ENCODE assay signal across 2 cellular contexts in the genomic region with DNA sequence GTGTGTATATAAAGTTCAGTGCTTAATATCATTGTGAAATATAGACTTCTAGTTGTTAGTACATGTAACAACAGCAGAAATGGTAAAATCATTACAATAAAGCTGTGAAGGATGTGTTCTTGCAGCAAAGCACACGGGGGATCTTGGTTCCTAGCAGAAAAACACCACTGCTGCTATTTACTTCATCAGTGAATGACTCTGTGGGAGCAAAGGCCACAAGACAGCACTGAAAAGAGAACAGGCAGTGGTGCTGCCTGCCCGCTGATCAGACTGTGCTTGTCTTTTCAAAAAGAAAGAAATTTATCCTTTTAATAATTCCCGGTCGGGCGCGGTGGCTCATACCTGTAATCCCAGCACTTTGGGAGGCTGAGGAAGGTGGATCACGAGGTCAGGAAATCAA.
TF ChIP-seq lines count a peak whose summit lies in the region.

No MANE protein-coding gene starts in this region.

TF ChIP-seq in GM23338, 12 proteins besides CTCF, POLR2A, EP300 and RAD21 (continued from another document):
- TF ChIP-seq, protein P1, sequence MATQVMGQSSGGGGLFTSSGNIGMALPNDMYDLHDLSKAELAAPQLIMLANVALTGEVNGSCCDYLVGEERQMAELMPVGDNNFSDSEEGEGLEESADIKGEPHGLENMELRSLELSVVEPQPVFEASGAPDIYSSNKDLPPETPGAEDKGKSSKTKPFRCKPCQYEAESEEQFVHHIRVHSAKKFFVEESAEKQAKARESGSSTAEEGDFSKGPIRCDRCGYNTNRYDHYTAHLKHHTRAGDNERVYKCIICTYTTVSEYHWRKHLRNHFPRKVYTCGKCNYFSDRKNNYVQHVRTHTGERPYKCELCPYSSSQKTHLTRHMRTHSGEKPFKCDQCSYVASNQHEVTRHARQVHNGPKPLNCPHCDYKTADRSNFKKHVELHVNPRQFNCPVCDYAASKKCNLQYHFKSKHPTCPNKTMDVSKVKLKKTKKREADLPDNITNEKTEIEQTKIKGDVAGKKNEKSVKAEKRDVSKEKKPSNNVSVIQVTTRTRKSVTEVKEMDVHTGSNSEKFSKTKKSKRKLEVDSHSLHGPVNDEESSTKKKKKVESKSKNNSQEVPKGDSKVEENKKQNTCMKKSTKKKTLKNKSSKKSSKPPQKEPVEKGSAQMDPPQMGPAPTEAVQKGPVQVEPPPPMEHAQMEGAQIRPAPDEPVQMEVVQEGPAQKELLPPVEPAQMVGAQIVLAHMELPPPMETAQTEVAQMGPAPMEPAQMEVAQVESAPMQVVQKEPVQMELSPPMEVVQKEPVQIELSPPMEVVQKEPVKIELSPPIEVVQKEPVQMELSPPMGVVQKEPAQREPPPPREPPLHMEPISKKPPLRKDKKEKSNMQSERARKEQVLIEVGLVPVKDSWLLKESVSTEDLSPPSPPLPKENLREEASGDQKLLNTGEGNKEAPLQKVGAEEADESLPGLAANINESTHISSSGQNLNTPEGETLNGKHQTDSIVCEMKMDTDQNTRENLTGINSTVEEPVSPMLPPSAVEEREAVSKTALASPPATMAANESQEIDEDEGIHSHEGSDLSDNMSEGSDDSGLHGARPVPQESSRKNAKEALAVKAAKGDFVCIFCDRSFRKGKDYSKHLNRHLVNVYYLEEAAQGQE (IDR thresholded peaks at IDR 0.05; ENCODE audit: unreplicated experiment), result no peak
- TF ChIP-seq JUNB (IDR thresholded peaks at IDR 0.05; ENCODE audit: unreplicated experiment) (no peak), NANOG (IDR thresholded peaks at IDR 0.05; ENCODE audit: borderline replicate concordance) (no peak)

TF ChIP-seq in K562, 482 proteins besides CTCF, POLR2A, EP300 and RAD21 (continued from another document):
- TF ChIP-seq, protein P2, sequence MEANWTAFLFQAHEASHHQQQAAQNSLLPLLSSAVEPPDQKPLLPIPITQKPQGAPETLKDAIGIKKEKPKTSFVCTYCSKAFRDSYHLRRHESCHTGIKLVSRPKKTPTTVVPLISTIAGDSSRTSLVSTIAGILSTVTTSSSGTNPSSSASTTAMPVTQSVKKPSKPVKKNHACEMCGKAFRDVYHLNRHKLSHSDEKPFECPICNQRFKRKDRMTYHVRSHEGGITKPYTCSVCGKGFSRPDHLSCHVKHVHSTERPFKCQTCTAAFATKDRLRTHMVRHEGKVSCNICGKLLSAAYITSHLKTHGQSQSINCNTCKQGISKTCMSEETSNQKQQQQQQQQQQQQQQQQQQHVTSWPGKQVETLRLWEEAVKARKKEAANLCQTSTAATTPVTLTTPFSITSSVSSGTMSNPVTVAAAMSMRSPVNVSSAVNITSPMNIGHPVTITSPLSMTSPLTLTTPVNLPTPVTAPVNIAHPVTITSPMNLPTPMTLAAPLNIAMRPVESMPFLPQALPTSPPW (CRISPR knock-in tag; IDR thresholded peaks at IDR 0.05), result no peak
- TF ChIP-seq, protein P3, sequence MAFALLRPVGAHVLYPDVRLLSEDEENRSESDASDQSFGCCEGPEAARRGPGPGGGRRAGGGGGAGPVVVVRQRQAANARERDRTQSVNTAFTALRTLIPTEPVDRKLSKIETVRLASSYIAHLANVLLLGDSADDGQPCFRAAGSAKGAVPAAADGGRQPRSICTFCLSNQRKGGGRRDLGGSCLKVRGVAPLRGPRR (CRISPR knock-in tag; IDR thresholded peaks at IDR 0.05), result no peak
- TF ChIP-seq CBFB (CRISPR knock-in tag; IDR thresholded peaks at IDR 0.05), result no peak
